Comparison of ENCODE assay signal across 11 cellular contexts in the genomic region with DNA sequence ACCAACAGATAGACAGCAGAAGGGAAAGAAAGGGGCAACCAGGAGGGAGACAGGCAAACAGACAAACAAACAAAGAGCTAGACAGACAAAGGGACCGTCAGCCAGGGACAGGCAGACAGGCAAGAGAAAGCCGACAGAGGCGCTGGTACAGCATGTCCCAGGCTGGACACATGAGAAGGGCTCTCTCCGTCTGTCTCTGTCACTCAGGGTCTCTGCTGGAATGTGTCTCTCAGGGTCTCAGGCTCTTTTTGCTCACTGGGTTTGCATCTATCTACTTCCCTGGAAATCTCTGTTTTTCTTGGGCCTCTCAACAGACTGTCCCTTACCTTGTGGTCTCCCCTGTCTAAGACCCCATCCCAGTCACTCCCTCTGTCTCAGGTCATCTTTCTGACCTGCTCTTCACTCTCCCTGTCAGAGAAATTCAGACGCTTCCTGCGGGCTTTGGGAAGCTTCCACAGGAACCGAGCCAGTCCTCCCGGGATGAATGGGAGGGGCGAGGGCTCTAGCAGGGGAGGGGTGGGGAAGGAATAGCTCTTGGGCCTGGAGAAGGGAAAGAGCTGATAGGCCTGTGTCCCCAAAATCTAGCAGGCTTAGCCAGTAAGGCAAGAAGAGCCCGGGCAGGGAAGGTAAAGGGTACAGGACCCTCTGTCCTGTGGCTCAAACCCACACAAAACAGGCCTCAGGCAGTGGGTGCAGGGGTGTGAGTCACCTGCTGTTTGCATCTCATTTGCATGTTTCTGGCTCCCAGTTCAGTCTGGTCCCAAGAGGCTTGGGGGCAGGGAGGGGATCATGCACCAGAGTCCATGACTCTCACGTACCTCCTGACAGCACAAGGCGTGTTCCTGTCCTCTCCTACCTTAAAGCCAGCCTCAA. TPM values are rescaled to one million over a fixed set of nuclear protein-coding genes. Genes with fewer than 3 reads are reported as not detected.
DNase-seq lines count a peak whose midpoint lies in the region; ATAC-seq and TF ChIP-seq lines count a peak whose summit lies in the region.
"Had no signal": no experiment of that assay in that cellular context is flagged by ENCODE, and none has a peak within 500 bp of the region (broad histone marks: within the 10 kb centered on the region; RNA-seq: fewer than 3 reads in every experiment).

No MANE protein-coding gene starts in this region.

- no peaks in the 10 kb centered on the region for H3K9me3 ChIP-seq in MG63
- H3K9me3 ChIP-seq in skeletal muscle tissue (ENCODE audit: control insufficient read depth in 3 of 3, low read length in 3 of 3): no peaks in the 10 kb centered on the region
- H3K9me3 ChIP-seq: stomach had no signal

- no peak overlapping the region for H3K27ac Mint-ChIP-seq in endothelial cell (ENCODE audit: unreplicated experiment)
- H3K27ac Mint-ChIP-seq: activated T-cell treated with anti-CD3 and anti-CD28 coated beads, Interleukin-2, amount 50 U/mL, for 72 hours had no signal

- H3K9ac ChIP-seq in skeletal muscle tissue (ENCODE audit: low read depth in 1 of 3, low read length in 3 of 3): peak overlapping the region; percentile 58 to 76 (median 69)

- peaks cover 23 to 27% (median 23%) of the 10 kb centered on the region in 3 donors for H3K4me1 ChIP-seq in skeletal muscle tissue (ENCODE audit: control insufficient read depth in 3 of 3, insufficient read depth in 3 of 3, low read length in 3 of 3)

- peaks cover 23% of the 10 kb centered on the region for H3K4me1 Mint-ChIP-seq in endothelial cell (ENCODE audit: unreplicated experiment)
- H3K4me1 Mint-ChIP-seq: central memory CD8-positive, alpha-beta T cell had no signal

- no peaks in the 10 kb centered on the region for H3K36me3 Mint-ChIP-seq in endothelial cell (ENCODE audit: low read depth, unreplicated experiment)

- H3K27me3 ChIP-seq in MG63 (no peaks in the 10 kb centered on the region), skeletal muscle tissue (ENCODE audit: control insufficient read depth in 3 of 3, insufficient read depth in 3 of 3, low read length in 3 of 3) (peaks cover 0 to 5% (median 0%) of the 10 kb centered on the region in 3 donors)

- H3K4me3 Mint-ChIP-seq in endothelial cell (ENCODE audit: unreplicated experiment): peak overlapping the region; percentile 59
- H3K4me3 Mint-ChIP-seq: activated T-cell treated with anti-CD3 and anti-CD28 coated beads, Interleukin-2, amount 50 U/mL, for 72 hours; central memory CD8-positive, alpha-beta T cell had no signal

- ATAC-seq in GM18907 (IDR thresholded peaks at IDR 0.05; ENCODE audit: unreplicated experiment) (peak; percentile 54), GM18505 (IDR thresholded peaks at IDR 0.05; ENCODE audit: unreplicated experiment) (no peak)
- ATAC-seq: activated T-cell treated with anti-CD3 and anti-CD28 coated beads, Interleukin-2, amount 50 U/mL, for 72 hours had no signal

- DNase-seq in MG63 (peak; percentile 56), endothelial cell (ENCODE audit: low spot score) (peak; percentile 36), DMS 273 treated with DMSO at 0.1 percent for 48 hours (lab: John Stamatoyannopoulos, UW) (no peak)
- no peak for DNase-seq in effector CD8-positive, alpha-beta T cell (lab: John Stamatoyannopoulos, UW)
- DNase-seq: activated T-cell treated with anti-CD3 and anti-CD28 coated beads, Interleukin-2, amount 50 U/mL, for 72 hours; NK-92 treated with Interleukin-12 subunit alpha and Interleukin-12 subunit beta, amount 100 ng/mL, for 24 hours; stomach had no signal

- peaks cover 30% of the 10 kb centered on the region for H3K27me3 Mint-ChIP-seq in endothelial cell (ENCODE audit: unreplicated experiment)

- TF ChIP-seq CTCF in endothelial cell (IDR thresholded peaks at IDR 0.05; ENCODE audit: unreplicated experiment): no peak

- H3K36me3 ChIP-seq in MG63 (no peaks in the 10 kb centered on the region), skeletal muscle tissue (ENCODE audit: control insufficient read depth in 3 of 3, insufficient read depth in 3 of 3, low read length in 3 of 3) (no peaks in the 10 kb centered on the region)
- H3K36me3 ChIP-seq: stomach had no signal

- TF ChIP-seq POLR2A in GM18505 (IDR thresholded peaks at IDR 0.05; ENCODE audit: borderline replicate concordance, extremely low read depth, insufficient read depth, insufficient read length): no peak

- no peaks in the 10 kb centered on the region for H3K9me3 Mint-ChIP-seq in endothelial cell (ENCODE audit: unreplicated experiment)
- H3K9me3 Mint-ChIP-seq: activated T-cell treated with anti-CD3 and anti-CD28 coated beads, Interleukin-2, amount 50 U/mL, for 72 hours; central memory CD8-positive, alpha-beta T cell had no signal

- H3K27ac ChIP-seq in skeletal muscle tissue (ENCODE audit: low read depth, low read length): peak overlapping the region; percentile 64
- H3K27ac ChIP-seq: stomach had no signal

- no peak overlapping the region for H3K4me3 ChIP-seq in MG63
- peak overlapping the region; percentile 25 to 56 (median 38) for H3K4me3 ChIP-seq in skeletal muscle tissue (ENCODE audit: low read length in 3 of 3)
- H3K4me3 ChIP-seq: stomach had no signal

RNA-seq across cellular contexts. Expression of a gene that starts 8.5 kb away (rescaled TPM):
- 33.1 and 48.3 TPM in 2 replicates for total RNA-seq in MG63 (2014; rRNA removed; shearing (Covaris generic); ENCODE audit: low replicate concordance)
- 24.2 TPM for total RNA-seq in endothelial cell (ENCODE audit: unreplicated experiment)
- total RNA-seq in skeletal muscle tissue: 27.7 TPM

Comparison
In these comparisons a context has a peak if more than half of its experiments do, and no peak if none do; other contexts are left out.
1. DNase-seq: peak in MG63 (single experiment) and endothelial cell (single experiment); none in DMS 273 treated with DMSO at 0.1 percent for 48 hours (single experiment) and effector CD8-positive, alpha-beta T cell (single experiment).